15 cellular contexts compared by ENCODE assay signal in the genomic region with DNA sequence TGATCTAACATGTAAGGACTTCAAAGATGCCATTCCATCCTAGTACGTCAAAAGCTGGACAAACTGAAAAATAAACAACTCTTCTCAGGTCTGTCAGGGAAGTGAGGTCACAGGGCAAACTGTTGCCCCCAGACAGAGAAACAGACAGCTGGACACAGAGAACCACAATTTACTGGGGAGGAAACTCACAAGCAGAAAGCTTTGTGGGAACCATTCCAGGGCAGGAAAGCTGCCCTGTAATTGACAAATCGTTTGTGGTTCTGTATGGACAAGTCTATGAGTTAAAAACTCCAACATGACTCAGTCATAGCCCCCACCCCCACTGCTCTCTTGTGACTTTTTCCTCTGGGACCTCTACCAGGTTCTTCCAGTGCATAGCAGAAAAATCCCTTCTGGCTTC. TPM values are rescaled to one million over a fixed set of nuclear protein-coding genes. Genes with fewer than 3 reads are reported as not detected.
DNase-seq lines count a peak whose midpoint lies in the region; ATAC-seq, FAIRE-seq and TF ChIP-seq lines count a peak whose summit lies in the region.
"Had no signal": no experiment of that assay in that cellular context is flagged by ENCODE, and none has a peak within 500 bp of the region (broad histone marks: within the 10 kb centered on the region; RNA-seq: fewer than 3 reads in every experiment).

No MANE protein-coding gene starts in this region.

- H2AFZ ChIP-seq in K562 (ENCODE audit: low read depth, low read length): peak overlapping the region; percentile 98

- no peak for TF ChIP-seq RAD21 in K562 (CRISPR knock-in tag; conservative IDR thresholded peaks at IDR 0.05 in 1 of 2, IDR thresholded peaks at IDR 0.05 in 1 of 2)

- H3K36me3 Mint-ChIP-seq in HFFc6 (ENCODE audit: low read depth): peaks cover 8% of the 10 kb centered on the region; the same call in 1 of the 2 replicates
- no peaks in the 10 kb centered on the region for H3K36me3 Mint-ChIP-seq in CD14-positive monocyte

- TF ChIP-seq POLR2A in K562 (conservative IDR thresholded peaks at IDR 0.05): no peak

- CTCF ChIA-PET in AG04449 (lab: Yijun Ruan, JAX): interaction anchor here (0.6 to 4.7 kb wide), 14 partner anchors 9 to 409 kb away, joined by 3 to 48 read pairs (median 12); a partner anchor contains a TSS
- CTCF ChIA-PET in K562 (lab: Yijun Ruan, JAX; ENCODE audit: low intra/inter-chr PET ratio): no interaction called here

- no peak for ATAC-seq in K562
- ATAC-seq in GM18519 (IDR thresholded peaks at IDR 0.05; ENCODE audit: low FRiP score, unreplicated experiment): no peak
- ATAC-seq in lower lobe of right lung: no peak
- ATAC-seq: HCT116 had no signal

- no peak overlapping the region for H3K4me2 ChIP-seq in K562 (ENCODE audit: insufficient read depth, low read length)
- H3K4me2 ChIP-seq: BLaER1 had no signal

- no peak overlapping the region for H3K9ac ChIP-seq in K562 (ENCODE audit: insufficient read depth in 1 of 2, low read depth in 2 of 2, low read length in 2 of 2)
- H3K9ac ChIP-seq: BLaER1 had no signal

- POLR2A ChIA-PET in AG04449 (lab: Yijun Ruan, JAX) (interaction anchor here (2.0 kb wide), 1 partner anchor 33 kb away, joined by 8 read pairs; a partner anchor contains a TSS), K562 (lab: Yijun Ruan, JAX) (interaction anchor here (0.6 to 2.4 kb wide), 6 partner anchors 9 to 32 kb away, joined by 3 to 10 read pairs (median 4); no protein-coding TSS in a partner anchor)

- H3K36me3 ChIP-seq in K562 (ENCODE audit: control insufficient read depth, insufficient read depth, low read length): no peaks in the 10 kb centered on the region
- no peaks in the 10 kb centered on the region for H3K36me3 ChIP-seq in lower lobe of right lung
- H3K36me3 ChIP-seq: BLaER1, esophagus muscularis mucosa, uterus had no signal

- H3K4me1 ChIP-seq in K562 (replicated peaks in 1 of 2; ENCODE audit: control insufficient read depth in 2 of 2, insufficient read depth in 2 of 2, low read length in 2 of 2): no peaks in the 10 kb centered on the region
- no peaks in the 10 kb centered on the region for H3K4me1 ChIP-seq in lower lobe of right lung
- H3K4me1 ChIP-seq: esophagus muscularis mucosa, uterus had no signal

- H3K9me3 Mint-ChIP-seq in HFFc6: peaks cover 24% of the 10 kb centered on the region
- peaks cover 2 to 17% (median 4%) of the 10 kb centered on the region in 7 donors for H3K9me3 Mint-ChIP-seq in CD14-positive monocyte

- TF ChIP-seq CTCF in AG04449 (IDR thresholded peaks at IDR 0.05; ENCODE audit: insufficient read depth, low read length, missing control alignments) (no peak), HFFc6 (IDR thresholded peaks at IDR 0.05) (no peak), K562 (IDR thresholded peaks at IDR 0.05 in 2 of 3, conservative IDR thresholded peaks at IDR 0.05 in 1 of 3; ENCODE audit: insufficient read depth in 2 of 3, low read depth in 1 of 3, low read length in 3 of 3) (no peak), CD14-positive monocyte (IDR thresholded peaks at IDR 0.05) (no peak), lower lobe of right lung (IDR thresholded peaks at IDR 0.05) (no peak)

- no peaks in the 10 kb centered on the region for H3K79me2 ChIP-seq in K562 (ENCODE audit: control insufficient read depth, insufficient read depth, low read length)

- H3K27me3 Mint-ChIP-seq in HFFc6 (ENCODE audit: insufficient read depth) (peaks cover 15% of the 10 kb centered on the region), CD14-positive monocyte (ENCODE audit: low read depth in 3 of 3) (peaks cover 0 to 4% (median 1%) of the 10 kb centered on the region in 3 donors)

- BruUV-seq in K562 (replicated peaks; lab: Mats Ljungman, UMichigan): no TSS peak

- H3K4me3 Mint-ChIP-seq in HFFc6: peak overlapping the region; percentile 46
- H3K4me3 Mint-ChIP-seq in CD14-positive monocyte: no peak overlapping the region

- DNase-seq in AG04449 (ENCODE audit: low read depth, low spot score): peak; percentile 61
- DNase-seq in HFFc6: peak; percentile 43
- DNase-seq in K562 (ENCODE audit: extremely low read depth in 1 of 4, low spot score in 3 of 4): no peak
- DNase-seq in iris pigment epithelial cell (ENCODE audit: low read depth): peak; percentile 91
- DNase-seq in CD14-positive monocyte (ENCODE audit: low spot score): no peak
- DNase-seq in lower lobe of right lung: no peak
- no peak for DNase-seq in NCI-H1048 (lab: John Stamatoyannopoulos, UW)
- DNase-seq: aorta, NCI-H1092 treated with DMSO at 0.1 percent for 48 hours, T-helper 2 cell, uterus had no signal

- intact Hi-C loops in K562 (cut with micrococcal nuclease): no loop called here
- intact Hi-C loops in CD14-positive monocyte (cut with micrococcal nuclease): no loop called here
- intact Hi-C loops in lower lobe of right lung (cut with DNase I): no loop called here

- H3K4me3 ChIP-seq in AG04449 (ENCODE audit: low read depth, low read length) (no peak overlapping the region), K562 (no peak overlapping the region), lower lobe of right lung (no peak overlapping the region)
- H3K4me3 ChIP-seq: BLaER1, esophagus muscularis mucosa, uterus had no signal

- WGBS in K562 (ENCODE audit: insufficient coverage, low coverage, missing lambda C conversion rate): 20% methylated on average over 2 of the region's 2 CpGs

- H3K27ac ChIP-seq in K562 (ENCODE audit: extremely low read depth, low read depth, low read length) (no peak overlapping the region), lower lobe of right lung (no peak overlapping the region)
- H3K27ac ChIP-seq: BLaER1, esophagus muscularis mucosa, uterus had no signal

- no peaks in the 10 kb centered on the region for H4K20me1 ChIP-seq in K562 (replicated peaks; ENCODE audit: control insufficient read depth, insufficient read depth, low read length)
- H4K20me1 ChIP-seq: BLaER1 had no signal

- H3K9me3 ChIP-seq in K562 (replicated peaks; ENCODE audit: control insufficient read depth, insufficient read depth, low read depth, low read length): no peaks in the 10 kb centered on the region
- H3K9me3 ChIP-seq in lower lobe of right lung: no peaks in the 10 kb centered on the region
- H3K9me3 ChIP-seq: esophagus muscularis mucosa, uterus had no signal

- peak overlapping the region; percentile 68; the same call in 1 of the 2 replicates for H3K27ac Mint-ChIP-seq in HFFc6
- H3K27ac Mint-ChIP-seq in CD14-positive monocyte: peak overlapping the region in 2 of 7 donors; percentile 19 to 57

- H3K9me1 ChIP-seq in K562 (ENCODE audit: control insufficient read depth, insufficient read depth, low read length): no peaks in the 10 kb centered on the region

- TF ChIP-seq EP300 in K562 (IDR thresholded peaks at IDR 0.05; ENCODE audit: low read length): no peak

- H3K4me1 Mint-ChIP-seq in HFFc6 (ENCODE audit: low read depth) (peaks cover 19% of the 10 kb centered on the region), CD14-positive monocyte (peaks cover 18% of the 10 kb centered on the region)

- in situ Hi-C loops in K562 (cut with MboI): no loop called here

- H3K27me3 ChIP-seq in K562 (ENCODE audit: control insufficient read depth in 2 of 2, insufficient read depth in 2 of 2, low read length in 2 of 2) (no peaks in the 10 kb centered on the region), lower lobe of right lung (ENCODE audit: low read depth) (no peaks in the 10 kb centered on the region)
- H3K27me3 ChIP-seq: BLaER1, esophagus muscularis mucosa, uterus had no signal

- FAIRE-seq in K562 (lab: Jason Lieb, UNC): no peak

RNA-seq across cellular contexts. Expression of a gene that starts 28.4 kb away (rescaled TPM):
- total RNA-seq in HFFc6 (2021; fragmentation: NEBNext Ultra II Directional; extraction: Animal tissue kit (Norgen Biotek cat#: 25700)): 10 to 100 TPM; 10.3 to 15.5 (median 14.4) TPM
- total RNA-seq in K562 (2011; cell fraction: chromatin; rRNA removed; ENCODE audit: low replicate concordance): 61.3 and 74.5 TPM in 2 replicates
- 34.5 and 45.0 TPM in 2 replicates for total RNA-seq in K562 (2011; cell fraction: nucleolus; rRNA removed)
- total RNA-seq in K562 (2011; cell fraction: nucleoplasm; rRNA removed): 42.9 and 46.5 TPM in 2 replicates
- 15.6 and 19.8 TPM in 2 replicates for total RNA-seq in K562 (2014; rRNA removed)
- total RNA-seq in K562 (2014; rRNA removed; fragmentation: Illumina TruSeq; extraction: Trizol): 24.5 and 25.9 TPM in 2 replicates
- 17.8 and 18.6 TPM in 2 replicates for total RNA-seq in K562 (2015; rRNA removed; fragmentation: Illumina TruSeq; extraction: Trizol)
- total RNA-seq in K562 (2021): 17.8 and 19.1 TPM in 2 replicates
- 29.1 and 29.9 TPM in 2 replicates for polyA plus RNA-seq in K562 (2011; rRNA removed)
- 9.3 and 12.8 TPM in 2 replicates for polyA plus RNA-seq in K562 (2011; cell fraction: cytosol; rRNA removed)
- polyA plus RNA-seq in K562 (2011; cell fraction: nucleus; rRNA removed): 32.9 and 37.3 TPM in 2 replicates
- 16.7 and 17.9 TPM in 2 replicates for polyA plus RNA-seq in K562 (2012)
- 19.1 and 19.8 TPM in 2 replicates for polyA plus RNA-seq in K562 (2014; fragmentation: Illumina TruSeq; extraction: Trizol)
- polyA plus RNA-seq in K562 (2014; fragmentation: Nextera tagmentation; extraction: Ambion mirVana): 10 to 100 TPM; 43.8 to 49.1 TPM
- polyA plus RNA-seq in K562 (2014; rRNA removed): 25.6 and 28.2 TPM in 2 replicates
- polyA minus RNA-seq in K562 (2011; rRNA and poly(A)+ RNA removed): 9.7 and 10.7 TPM in 2 replicates
- polyA minus RNA-seq in K562 (2011; cell fraction: cytosol; rRNA and poly(A)+ RNA removed): 6.4 and 6.8 TPM in 2 replicates
- polyA minus RNA-seq in K562 (2011; cell fraction: nucleus; rRNA and poly(A)+ RNA removed): 16.4 and 25.4 TPM in 2 replicates
- polyA plus RNA-seq in CD14-positive monocyte: 10 to 100 TPM; 24.7 to 29.0 TPM
- total RNA-seq in lower lobe of right lung: 22.2 TPM

RNA-seq across cellular contexts. Expression of a gene that starts 28.8 kb away (rescaled TPM):
- total RNA-seq in HFFc6 (2021; fragmentation: NEBNext Ultra II Directional; extraction: Animal tissue kit (Norgen Biotek cat#: 25700)): 10 to 100 TPM; 27.7 to 39.5 (median 36.5) TPM
- 27.7 and 84.8 TPM in 2 replicates for total RNA-seq in K562 (2011; cell fraction: chromatin; rRNA removed; ENCODE audit: low replicate concordance)
- total RNA-seq in K562 (2011; cell fraction: nucleolus; rRNA removed): 18.7 and 18.9 TPM in 2 replicates
- 37.2 and 63.7 TPM in 2 replicates for total RNA-seq in K562 (2011; cell fraction: nucleoplasm; rRNA removed)
- total RNA-seq in K562 (2014; rRNA removed) (55.9 and 66.6 TPM in 2 replicates), K562 (2014; rRNA removed; fragmentation: Illumina TruSeq; extraction: Trizol) (58.5 and 65.3 TPM in 2 replicates), K562 (2015; rRNA removed; fragmentation: Illumina TruSeq; extraction: Trizol) (63.7 and 71.7 TPM in 2 replicates), K562 (2021) (52.1 and 53.4 TPM in 2 replicates), lower lobe of right lung (26.0 TPM)
- polyA plus RNA-seq in K562 (2011; rRNA removed) (23.8 and 40.2 TPM in 2 replicates), K562 (2014; fragmentation: Illumina TruSeq; extraction: Trizol) (67.2 and 83.6 TPM in 2 replicates), K562 (2014; fragmentation: Nextera tagmentation; extraction: Ambion mirVana) (10 to 100 TPM; 36.8 to 56.3 TPM), K562 (2014; rRNA removed) (74.8 and 83.7 TPM in 2 replicates), CD14-positive monocyte (1 to 10 TPM; 5.6 to 9.9 TPM)
- polyA plus RNA-seq in K562 (2011; cell fraction: cytosol; rRNA removed): 3.5 and 5.5 TPM in 2 replicates
- 21.4 and 28.4 TPM in 2 replicates for polyA plus RNA-seq in K562 (2011; cell fraction: nucleus; rRNA removed)
- polyA plus RNA-seq in K562 (2012): 21.9 and 44.7 TPM in 2 replicates
- polyA minus RNA-seq in K562 (2011; rRNA and poly(A)+ RNA removed): 32.1 and 37.6 TPM in 2 replicates
- 12.6 and 30.7 TPM in 2 replicates for polyA minus RNA-seq in K562 (2011; cell fraction: cytosol; rRNA and poly(A)+ RNA removed)
- polyA minus RNA-seq in K562 (2011; cell fraction: nucleus; rRNA and poly(A)+ RNA removed): 21.9 and 25.9 TPM in 2 replicates

RNA-seq across cellular contexts. Expression of a gene that starts 33.2 kb away (rescaled TPM):
- 100 to 1,000 TPM in 3 of 6 experiments, 10 to 100 TPM in 3; 97.3 to 121 (median 101) TPM for total RNA-seq in HFFc6 (2021; fragmentation: NEBNext Ultra II Directional; extraction: Animal tissue kit (Norgen Biotek cat#: 25700))
- 47.5 and 82.4 TPM in 2 replicates for total RNA-seq in K562 (2011; cell fraction: chromatin; rRNA removed; ENCODE audit: low replicate concordance)
- total RNA-seq in K562 (2011; cell fraction: nucleolus; rRNA removed): 40.3 and 50.5 TPM in 2 replicates
- 48.0 and 59.6 TPM in 2 replicates for total RNA-seq in K562 (2011; cell fraction: nucleoplasm; rRNA removed)
- total RNA-seq in K562 (2014; rRNA removed) (8.9 and 11.1 TPM in 2 replicates), K562 (2014; rRNA removed; fragmentation: Illumina TruSeq; extraction: Trizol) (4.3 and 7.3 TPM in 2 replicates), K562 (2015; rRNA removed; fragmentation: Illumina TruSeq; extraction: Trizol) (10.2 and 10.7 TPM in 2 replicates), K562 (2021) (8.8 and 14.9 TPM in 2 replicates), lower lobe of right lung (150 TPM)
- polyA plus RNA-seq in K562 (2011; rRNA removed) (9.1 and 11.7 TPM in 2 replicates), K562 (2014; fragmentation: Illumina TruSeq; extraction: Trizol) (8.8 and 9.4 TPM in 2 replicates), K562 (2014; fragmentation: Nextera tagmentation; extraction: Ambion mirVana) (10 to 100 TPM in 1 of 2 experiments, 1 to 10 TPM in 1; 4.9 to 10.6 TPM), K562 (2014; rRNA removed) (13.4 and 18.6 TPM in 2 replicates), CD14-positive monocyte (100 to 1,000 TPM; 546 to 690 TPM)
- 10.4 and 14.7 TPM in 2 replicates for polyA plus RNA-seq in K562 (2011; cell fraction: cytosol; rRNA removed)
- polyA plus RNA-seq in K562 (2011; cell fraction: nucleus; rRNA removed): 38.4 and 51.1 TPM in 2 replicates
- 21.2 and 42.3 TPM in 2 replicates for polyA plus RNA-seq in K562 (2012)
- 10.1 and 10.7 TPM in 2 replicates for polyA minus RNA-seq in K562 (2011; rRNA and poly(A)+ RNA removed)
- 5.2 and 5.5 TPM in 2 replicates for polyA minus RNA-seq in K562 (2011; cell fraction: cytosol; rRNA and poly(A)+ RNA removed)
- 15.9 and 16.9 TPM in 2 replicates for polyA minus RNA-seq in K562 (2011; cell fraction: nucleus; rRNA and poly(A)+ RNA removed)

Comparison
In these comparisons a context has a peak if more than half of its experiments do, and no peak if none do; other contexts are left out.
1. DNase-seq: peak in AG04449 (single experiment), HFFc6 (single experiment) and iris pigment epithelial cell (single experiment); none in K562 (0 of 4), CD14-positive monocyte (single experiment), lower lobe of right lung (single experiment) and NCI-H1048 (single experiment).